In genomic region chr10:44353128-44353390, GRCh38 we compare ENCODE assay signal across 24 cellular contexts. TPM values are rescaled to one million over a fixed set of nuclear protein-coding genes. Genes with fewer than 3 reads are reported as not detected.
DNase-seq lines count a peak whose midpoint lies in the region; ATAC-seq, FAIRE-seq and TF ChIP-seq lines count a peak whose summit lies in the region.
"Had no signal": no experiment of that assay in that cellular context is flagged by ENCODE, and none has a peak within 500 bp of the region (broad histone marks: within the 10 kb centered on the region; RNA-seq: fewer than 3 reads in every experiment).

No MANE protein-coding gene starts in this region.

- H3K27me3 ChIP-seq in BLaER1 (no peaks in the 10 kb centered on the region), body of pancreas (no peaks in the 10 kb centered on the region), mesendoderm (ENCODE audit: insufficient read depth, low read length, poor library complexity) (no peaks in the 10 kb centered on the region), pancreas (no peaks in the 10 kb centered on the region)

- no peak overlapping the region for H3K4ac ChIP-seq in mesendoderm (ENCODE audit: low read depth, low read length)

- WGBS in body of pancreas, 2 donors: 30 to 49% methylated on average over 4 of the region's 4 CpGs
- no CpG with 5 or more reads among the region's 4 CpGs for WGBS in mesendoderm (ENCODE audit: extremely low coverage, insufficient coverage, low lambda C conversion rate)
- 32 to 43% methylated on average over 4 of the region's 4 CpGs for WGBS in pancreas, 2 donors

- peak overlapping the region; percentile 37 for H2AK5ac ChIP-seq in mesendoderm (ENCODE audit: low read length)

- H3K4me2 ChIP-seq in BLaER1: peak overlapping the region; percentile 63
- no peak overlapping the region for H3K4me2 ChIP-seq in mesendoderm (ENCODE audit: low read length)
- H3K4me2 ChIP-seq: A549 had no signal

- FAIRE-seq in pancreas (lab: Jason Lieb, UNC): no peak
- FAIRE-seq: A549, GM12878, H54 had no signal

- no peak overlapping the region for H2BK120ac ChIP-seq in mesendoderm (ENCODE audit: low read depth, low read length)

- no peak for TF ChIP-seq POLR2A in body of pancreas (IDR thresholded peaks at IDR 0.05)

- no peak overlapping the region for H2BK15ac ChIP-seq in mesendoderm (replicated peaks; ENCODE audit: low read depth)

- H3K36me3 ChIP-seq in BLaER1 (no peaks in the 10 kb centered on the region), body of pancreas (replicated peaks in 1 of 2; ENCODE audit: insufficient read depth in 1 of 2, low read depth in 2 of 2) (no peaks in the 10 kb centered on the region), mesendoderm (ENCODE audit: control insufficient read depth, insufficient read depth, low read length) (no peaks in the 10 kb centered on the region), pancreas (no peaks in the 10 kb centered on the region)

- H3K79me1 ChIP-seq in mesendoderm (ENCODE audit: low read length): no peaks in the 10 kb centered on the region

- intact Hi-C loops in body of pancreas (cut with DNase I) (no loop called here), pancreas (cut with DNase I) (no loop called here)

- H2BK5ac ChIP-seq in mesendoderm (ENCODE audit: low read length): peak overlapping the region; percentile 55

- no peak overlapping the region for H3K23ac ChIP-seq in mesendoderm (ENCODE audit: low read length)

- ATAC-seq in body of pancreas: no peak
- ATAC-seq in pancreas: no peak
- no peak for ATAC-seq in HG02852 (IDR thresholded peaks at IDR 0.05; ENCODE audit: unreplicated experiment)
- ATAC-seq in HG03442 (IDR thresholded peaks at IDR 0.05; ENCODE audit: unreplicated experiment): no peak
- ATAC-seq: A549, GM12878 had no signal

- H3K9me3 ChIP-seq in BLaER1: no peaks in the 10 kb centered on the region
- H3K9me3 ChIP-seq in body of pancreas: no peaks in the 10 kb centered on the region
- H3K9me3 ChIP-seq in pancreas: no peaks in the 10 kb centered on the region
- H3K9me3 ChIP-seq: A549 had no signal

- no peak overlapping the region for H4K8ac ChIP-seq in mesendoderm (ENCODE audit: low read depth, low read length)

- H3K18ac ChIP-seq in mesendoderm (ENCODE audit: low read length): no peak overlapping the region

- H3K9ac ChIP-seq in BLaER1 (no peak overlapping the region), mesendoderm (ENCODE audit: low read length) (no peak overlapping the region)
- H3K9ac ChIP-seq: GM23248 had no signal

- H3K4me3 ChIP-seq in BLaER1 (no peak overlapping the region), body of pancreas (no peak overlapping the region), mesendoderm (ENCODE audit: low read length) (no peak overlapping the region), pancreas (no peak overlapping the region)
- H3K4me3 ChIP-seq: A549, GM12878, GM23248 had no signal

- H4K20me1 ChIP-seq in BLaER1: no peaks in the 10 kb centered on the region

- TF ChIP-seq CTCF in body of pancreas (IDR thresholded peaks at IDR 0.05): no peak
- TF ChIP-seq CTCF in pancreas (IDR thresholded peaks at IDR 0.05): no peak

- H3K27ac ChIP-seq in BLaER1 (no peak overlapping the region), body of pancreas (peak overlapping the region; percentile 75 to 82 (median 81)), mesendoderm (ENCODE audit: low read depth, low read length) (no peak overlapping the region), pancreas (peak overlapping the region; percentile 59 to 75 (median 66))
- H3K27ac ChIP-seq: 22Rv1, A549, GM23248 had no signal

- no peak overlapping the region for H4K5ac ChIP-seq in mesendoderm (ENCODE audit: low read length)

- DNase-seq in body of pancreas (no peak), mesendoderm (no peak), pancreas (no peak), dermis blood vessel endothelial cell (no peak)
- no peak for DNase-seq in activated T-cell treated with anti-CD3 and anti-CD28 coated beads, Interleukin-2, amount 50 U/mL, for 1 hour
- DNase-seq: AML-193; C1 segment of cervical spinal cord; CD4-positive, CD25-positive, alpha-beta regulatory T cell; CD8-positive, alpha-beta memory T cell; COR-L47; DMS 273 treated with DMSO at 0.1 percent for 48 hours; DMS53; DND-41; EL; GM23248; HCEC 1CT had no signal

- no peaks in the 10 kb centered on the region for H3K79me2 ChIP-seq in mesendoderm (ENCODE audit: control insufficient read depth, insufficient read depth, low read length)

- peak overlapping the region; percentile 66 for H3K56ac ChIP-seq in mesendoderm (ENCODE audit: low read length)

- peaks cover 54% of the 10 kb centered on the region for H3K4me1 ChIP-seq in BLaER1
- peaks cover 67% of the 10 kb centered on the region for H3K4me1 ChIP-seq in body of pancreas
- H3K4me1 ChIP-seq in mesendoderm (ENCODE audit: control insufficient read depth, low read depth, low read length): peaks cover 9% of the 10 kb centered on the region
- peaks cover 38 to 48% (median 39%) of the 10 kb centered on the region in 3 donors for H3K4me1 ChIP-seq in pancreas
- H3K4me1 ChIP-seq: A549 had no signal

RNA-seq across cellular contexts. Expression of gene CXCL12, which starts 31.8 kb away (rescaled TPM):
- total RNA-seq in body of pancreas: 100 to 1,000 TPM in 1 of 2 donors, 10 to 100 TPM in 1; 93.7 to 158 TPM
- polyA plus RNA-seq in mesendoderm (2013, experiment 1 of 2): 22.7 TPM
- 24.7 TPM for polyA plus RNA-seq in mesendoderm (2013, experiment 2 of 2)
- total RNA-seq in pancreas: 100 to 1,000 TPM in 3 of 6 donors, 10 to 100 TPM in 3; 80.2 to 131 (median 106) TPM
- 10 to 100 TPM; 35.9 to 51.1 TPM for polyA plus RNA-seq in pancreas
- 2.9 and 5.1 TPM in 2 replicates for total RNA-seq in dermis blood vessel endothelial cell
- total RNA-seq: CD4-positive, CD25-positive, alpha-beta regulatory T cell; CD8-positive, alpha-beta memory T cell; G401 had no signal
- polyA plus RNA-seq: CD4-positive, CD25-positive, alpha-beta regulatory T cell; CD8-positive, alpha-beta memory T cell had no signal

Comparison
In these comparisons a context has a peak if more than half of its experiments do, and no peak if none do; other contexts are left out.
1. H3K27ac ChIP-seq: peak in body of pancreas (4 of 4) and pancreas (4 of 4); none in BLaER1 (single experiment) and mesendoderm (single experiment).
2. RNA of gene CXCL12, which starts 31.8 kb away (total RNA-seq): 93.7 to 158 TPM in body of pancreas and 80.2 to 131 TPM in pancreas; 2.9 to 5.1 TPM in dermis blood vessel endothelial cell; every median in the first group is over 10 times any median in the second.